In the genomic region with DNA sequence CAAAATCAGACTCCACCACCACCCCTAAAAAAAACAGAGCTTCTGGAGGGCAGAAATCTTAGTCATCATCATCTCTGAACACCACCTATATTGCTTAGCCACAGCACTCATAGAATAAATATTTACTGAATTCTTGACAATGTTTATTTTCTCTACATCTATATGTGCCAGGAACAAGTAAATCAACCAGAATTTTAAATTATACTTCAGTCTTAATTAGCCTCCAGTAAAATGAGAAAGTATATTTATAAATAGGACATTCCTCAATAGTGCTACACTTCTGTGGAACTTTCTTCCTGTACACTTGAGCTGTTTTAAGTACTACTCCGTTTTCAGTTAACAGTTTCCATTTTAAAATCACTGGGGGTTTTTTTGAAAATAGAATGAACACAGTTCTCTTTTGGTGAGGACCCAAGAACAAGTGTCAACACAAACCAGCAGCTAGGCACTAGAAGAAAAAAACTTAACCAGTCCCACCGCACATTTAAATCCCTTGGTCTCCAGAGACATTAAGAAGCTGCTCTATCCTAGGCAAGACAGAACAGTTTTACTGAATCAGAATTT, we compare ENCODE assay signal across 12 cellular contexts. TPM values are rescaled to one million over a fixed set of nuclear protein-coding genes. Genes with fewer than 3 reads are reported as not detected.
DNase-seq lines count a peak whose midpoint lies in the region; ATAC-seq and TF ChIP-seq lines count a peak whose summit lies in the region.
"Had no signal": no experiment of that assay in that cellular context is flagged by ENCODE, and none has a peak within 500 bp of the region (broad histone marks: within the 10 kb centered on the region; RNA-seq: fewer than 3 reads in every experiment).

No MANE protein-coding gene starts in this region.

- peaks cover 12% of the 10 kb centered on the region for H3K4me1 Mint-ChIP-seq in Caco-2 (ENCODE audit: low read depth, unreplicated experiment)

- intact Hi-C loops in Caco-2 (cut with micrococcal nuclease; ENCODE audit: unreplicated experiment) = no loop called here

- peak; percentile 55 for ATAC-seq in SK-N-SH treated with all-trans-retinoic acid at 6 μM for 48 hours

- no peak for TF ChIP-seq CTCF in Caco-2 (IDR thresholded peaks at IDR 0.05; ENCODE audit: insufficient read depth in 1 of 2, low read depth in 1 of 2, low read length in 1 of 2, severe bottlenecking in 1 of 2, unreplicated experiment in 1 of 2)

- no peak overlapping the region for H3K4me3 Mint-ChIP-seq in Caco-2 (ENCODE audit: unreplicated experiment)

- no peaks in the 10 kb centered on the region for H3K9me3 Mint-ChIP-seq in Caco-2 (ENCODE audit: unreplicated experiment)

- H3K27me3 Mint-ChIP-seq in Caco-2 (ENCODE audit: insufficient read depth, unreplicated experiment) = no peaks in the 10 kb centered on the region

- BruUV-seq in Caco-2 (replicated peaks; lab: Mats Ljungman, UMichigan) = no TSS peak

- H3K4me2 ChIP-seq in GM23248 (ENCODE audit: unreplicated experiment) = peak overlapping the region; percentile 21

- no peaks in the 10 kb centered on the region for H3K36me3 ChIP-seq in GM23248 (ENCODE audit: low read depth)
- peaks cover 0 to 7% of the 10 kb centered on the region in 2 donors for H3K36me3 ChIP-seq in mucosa of rectum (ENCODE audit: control insufficient read depth in 2 of 2, insufficient read depth in 2 of 2, low read length in 2 of 2)
- H3K36me3 ChIP-seq in Caco-2 (ENCODE audit: control insufficient read depth, insufficient read depth, low read length) = peaks cover 3% of the 10 kb centered on the region; the same call in 1 of the 2 replicates

- H3K9ac ChIP-seq in GM23248 (no peak overlapping the region), mucosa of rectum (ENCODE audit: low read depth in 1 of 2, low read length in 2 of 2) (no peak overlapping the region)

- H3K4me1 ChIP-seq in GM23248 (ENCODE audit: insufficient read depth) (peaks cover 52% of the 10 kb centered on the region), mucosa of rectum (ENCODE audit: control insufficient read depth in 2 of 2, insufficient read depth in 2 of 2, low read length in 2 of 2) (peaks cover 9 to 10% of the 10 kb centered on the region in 2 donors), Caco-2 (peaks cover 40% of the 10 kb centered on the region)

- DNase-seq in DMS53 (lab: John Stamatoyannopoulos, UW) (peak; percentile 73), GM23248 (peak; percentile 56), pons (ENCODE audit: low spot score) (no peak), Caco-2 (no peak), HuH-7 (ENCODE audit: low spot score) (no peak)
- no peak for DNase-seq in stimulated activated naive CD4-positive, alpha-beta T cell treated with Interleukin-2 at 50 U/mL for 16 hours (lab: John Stamatoyannopoulos, UW)
- DNase-seq: heart right ventricle; NCI-H1105; pancreas; stimulated activated naive CD4-positive, alpha-beta T cell had no signal

- POLR2A ChIA-PET in Caco-2 (lab: Charles Lee) = no interaction called here

- no peak overlapping the region for H3K27ac Mint-ChIP-seq in Caco-2 (ENCODE audit: unreplicated experiment)

- H3K27me3 ChIP-seq in GM23248 (replicated peaks; ENCODE audit: insufficient read depth) = no peaks in the 10 kb centered on the region
- no peaks in the 10 kb centered on the region for H3K27me3 ChIP-seq in mucosa of rectum (ENCODE audit: control insufficient read depth in 2 of 2, insufficient read depth in 2 of 2, low read length in 2 of 2)
- H3K27me3 ChIP-seq in Caco-2 (replicated peaks; ENCODE audit: control insufficient read depth, insufficient read depth, low read length) = no peaks in the 10 kb centered on the region
- H3K27me3 ChIP-seq: heart right ventricle, pancreas had no signal

- no peaks in the 10 kb centered on the region for H3K9me3 ChIP-seq in GM23248 (ENCODE audit: low read depth)
- no peaks in the 10 kb centered on the region for H3K9me3 ChIP-seq in mucosa of rectum (ENCODE audit: control insufficient read depth in 2 of 2, low read length in 2 of 2)
- no peaks in the 10 kb centered on the region for H3K9me3 ChIP-seq in Caco-2
- H3K9me3 ChIP-seq: heart right ventricle, pancreas had no signal

- H3F3A ChIP-seq in GM23248 (ENCODE audit: insufficient read depth) = peaks cover 8% of the 10 kb centered on the region; the same call in 1 of the 2 replicates

- H3K36me3 Mint-ChIP-seq in Caco-2 (ENCODE audit: insufficient read depth, unreplicated experiment) = peaks cover 22% of the 10 kb centered on the region

- WGBS in GM23248 (ENCODE audit: low coverage in 1 of 2, low lambda C conversion rate in 2 of 2, missing lambda C conversion rate in 2 of 2), 2 experiments = 59 to 60% methylated on average over 2 of the region's 2 CpGs

- H3K9me2 ChIP-seq in GM23248 (ENCODE audit: insufficient read depth) = no peaks in the 10 kb centered on the region

- no peak overlapping the region for H3K4me3 ChIP-seq in GM23248
- H3K4me3 ChIP-seq in mucosa of rectum (ENCODE audit: low read length in 2 of 2) = no peak overlapping the region
- no peak overlapping the region for H3K4me3 ChIP-seq in Caco-2 (ENCODE audit: low read depth, low read length)
- H3K4me3 ChIP-seq: heart right ventricle, pancreas had no signal

- no peaks in the 10 kb centered on the region for H4K20me1 ChIP-seq in GM23248 (ENCODE audit: insufficient read depth)

- no peak overlapping the region for H2AFZ ChIP-seq in GM23248

- in situ Hi-C loops in GM23248 (cut with MboI) = no loop called here

- 0 out of 2 replicates have a peak overlapping the region, but pooled peaks have one; percentile 2 for H3K27ac ChIP-seq in GM23248
- peak overlapping the region; percentile 21 to 32 for H3K27ac ChIP-seq in mucosa of rectum (ENCODE audit: low read depth in 2 of 2, low read length in 2 of 2)
- H3K27ac ChIP-seq: pancreas had no signal

- CTCF ChIA-PET in Caco-2 (lab: Charles Lee) = no interaction called here

- peaks cover 82% of the 10 kb centered on the region for H3K79me2 ChIP-seq in GM23248 (ENCODE audit: insufficient read depth)

TF ChIP-seq in SK-N-SH treated with all-trans-retinoic acid at 6 μM for 48 hours, 23 proteins besides CTCF, POLR2A, EP300 and RAD21:
- TF ChIP-seq TCF4 (CRISPR knock-in tag; IDR thresholded peaks at IDR 0.05; ENCODE audit: borderline replicate concordance) = no peak

RNA-seq across cellular contexts. Expression of gene SMIM14, which starts 25.5 kb away (rescaled TPM):
- total RNA-seq in GM23248 (2014; rRNA removed; shearing (Covaris generic)) = 54.5 and 67.5 TPM in 2 replicates
- 147 and 157 TPM in 2 replicates for polyA plus RNA-seq in GM23248 (2016; fragmentation: Nextera tagmentation; extraction: Ambion mirVana)
- total RNA-seq in Caco-2 (2022) = 37.6 and 41.0 TPM in 2 replicates

Comparison
In these comparisons a context has a peak if more than half of its experiments do, and no peak if none do; other contexts are left out.
1. DNase-seq: peak in DMS53 (single experiment) and GM23248 (single experiment); none in stimulated activated naive CD4-positive, alpha-beta T cell treated with Interleukin-2 at 50 U/mL for 16 hours (single experiment), pons (single experiment), Caco-2 (0 of 2) and HuH-7 (single experiment).